20 cellular contexts compared by ENCODE assay signal in genomic region chr1:90502696-90503095, GRCh38.
"Had no signal": no experiment of that assay in that cellular context is flagged by ENCODE, and none has a peak within 500 bp of the region (broad histone marks: within the 10 kb centered on the region; RNA-seq: fewer than 3 reads in every experiment).

No MANE protein-coding gene starts in this region.

- H3K27me3 ChIP-seq: cardiac muscle cell, spleen, upper lobe of right lung had no signal

- H3K9me3 Mint-ChIP-seq: activated naive CD8-positive, alpha-beta T cell treated with anti-CD3 and anti-CD28 coated beads, Interleukin-2, amount 10 ng/mL, durations not matched to agents 7 days and 5 days; activated T-helper 17 cell treated with anti-CD3 and anti-CD28 coated beads, Interleukin-2, amount 50 U/mL, for 72 hours; effector memory CD8-positive, alpha-beta T cell; natural killer cell treated with Interleukin-12 subunit alpha and Interleukin-12 subunit beta and Interleukin-15 and Interleukin-18, amount 100 ng/mL, for 72 hours; stimulated activated memory B cell treated with anti-CD40 and anti-IgM and Interleukin-4, amounts not matched to agents 10 μg/mL and 1 μg/mL and 100 μg/mL, for 72 hours; T-helper 2 cell treated with Interferon-gamma antibody and Interleukin-4, amounts not matched to agents 5 μg/mL and 100 μg/mL, for 36 hours had no signal

- H3K4me1 Mint-ChIP-seq: activated CD4-positive, alpha-beta T cell treated with anti-CD3 and anti-CD28 coated beads for 36 hours; activated naive CD8-positive, alpha-beta T cell treated with anti-CD3 and anti-CD28 coated beads, Interleukin-2, amount 10 ng/mL, durations not matched to agents 7 days and 5 days; activated T-helper 17 cell treated with anti-CD3 and anti-CD28 coated beads, Interleukin-2, amount 50 U/mL, for 72 hours; stimulated activated memory B cell treated with anti-CD40 and anti-IgM and Interleukin-4, amounts not matched to agents 10 μg/mL and 1 μg/mL and 100 μg/mL, for 72 hours had no signal

- H3K36me3 Mint-ChIP-seq: activated naive CD8-positive, alpha-beta T cell treated with anti-CD3 and anti-CD28 coated beads, Interleukin-2, amount 10 ng/mL, durations not matched to agents 7 days and 5 days; natural killer cell treated with Interleukin-12 subunit alpha and Interleukin-12 subunit beta and Interleukin-15 and Interleukin-18, amount 100 ng/mL, for 72 hours; stimulated activated memory B cell treated with anti-CD40 and anti-IgM and Interleukin-4, amounts not matched to agents 10 μg/mL and 1 μg/mL and 100 μg/mL, for 72 hours had no signal

- H3K4me3 ChIP-seq: cardiac muscle cell, spleen, thoracic aorta, upper lobe of right lung had no signal

- H3K36me3 ChIP-seq: cardiac muscle cell, spleen, thoracic aorta, upper lobe of right lung had no signal

- H3K9me3 ChIP-seq: spleen, thoracic aorta, upper lobe of right lung had no signal

- ATAC-seq: activated CD4-positive, alpha-beta T cell treated with anti-CD3 and anti-CD28 coated beads for 36 hours; activated T-helper 17 cell treated with anti-CD3 and anti-CD28 coated beads, Interleukin-2, amount 50 U/mL, for 72 hours; effector memory CD8-positive, alpha-beta T cell; natural killer cell treated with Interleukin-12 subunit alpha and Interleukin-12 subunit beta and Interleukin-15 and Interleukin-18, amount 100 ng/mL, for 72 hours; stimulated activated memory B cell treated with anti-CD40 and anti-IgM and Interleukin-4, amounts not matched to agents 10 μg/mL and 1 μg/mL and 100 μg/mL, for 72 hours; upper lobe of right lung had no signal

- H3K27me3 Mint-ChIP-seq: activated naive CD8-positive, alpha-beta T cell treated with anti-CD3 and anti-CD28 coated beads, Interleukin-2, amount 10 ng/mL, durations not matched to agents 7 days and 5 days; effector memory CD8-positive, alpha-beta T cell; stimulated activated memory B cell treated with anti-CD40 and anti-IgM and Interleukin-4, amounts not matched to agents 10 μg/mL and 1 μg/mL and 100 μg/mL, for 72 hours had no signal

- H3K27ac Mint-ChIP-seq: activated CD4-positive, alpha-beta T cell treated with anti-CD3 and anti-CD28 coated beads for 36 hours; activated naive CD8-positive, alpha-beta T cell treated with anti-CD3 and anti-CD28 coated beads, Interleukin-2, amount 10 ng/mL, durations not matched to agents 7 days and 5 days; activated T-helper 17 cell treated with anti-CD3 and anti-CD28 coated beads, Interleukin-2, amount 50 U/mL, for 72 hours; effector memory CD8-positive, alpha-beta T cell; natural killer cell treated with Interleukin-12 subunit alpha and Interleukin-12 subunit beta and Interleukin-15 and Interleukin-18, amount 100 ng/mL, for 72 hours; stimulated activated memory B cell treated with anti-CD40 and anti-IgM and Interleukin-4, amounts not matched to agents 10 μg/mL and 1 μg/mL and 100 μg/mL, for 72 hours; T-helper 2 cell treated with Interferon-gamma antibody and Interleukin-4, amounts not matched to agents 5 μg/mL and 100 μg/mL, for 36 hours had no signal

- DNase-seq: activated CD4-positive, alpha-beta T cell treated with anti-CD3 and anti-CD28 coated beads for 36 hours; activated CD4-positive, alpha-beta T cell treated with anti-CD3 and anti-CD28 coated beads, Interleukin-2, amount 50 U/mL, for 48 hours; activated naive CD4-positive, alpha-beta T cell; activated naive CD8-positive, alpha-beta T cell treated with anti-CD3 and anti-CD28 coated beads, Interleukin-2, amount 10 ng/mL, durations not matched to agents 7 days and 5 days; amygdala; dermis blood vessel endothelial cell; effector memory CD8-positive, alpha-beta T cell; foreskin fibroblast; kidney glomerular epithelial cell; mesenchymal stem cell; nucleus accumbens; spleen; stimulated activated CD4-positive, alpha-beta T cell treated with anti-CD3 and anti-CD28 coated beads, Interleukin-4, amount 100 ng/mL, for 4 hours; upper lobe of right lung had no signal

- H3K4me3 Mint-ChIP-seq: activated CD4-positive, alpha-beta T cell treated with anti-CD3 and anti-CD28 coated beads for 36 hours; activated naive CD8-positive, alpha-beta T cell treated with anti-CD3 and anti-CD28 coated beads, Interleukin-2, amount 10 ng/mL, durations not matched to agents 7 days and 5 days; activated T-helper 17 cell treated with anti-CD3 and anti-CD28 coated beads, Interleukin-2, amount 50 U/mL, for 72 hours; effector memory CD8-positive, alpha-beta T cell; natural killer cell treated with Interleukin-12 subunit alpha and Interleukin-12 subunit beta and Interleukin-15 and Interleukin-18, amount 100 ng/mL, for 72 hours; stimulated activated memory B cell treated with anti-CD40 and anti-IgM and Interleukin-4, amounts not matched to agents 10 μg/mL and 1 μg/mL and 100 μg/mL, for 72 hours; T-helper 2 cell treated with Interferon-gamma antibody and Interleukin-4, amounts not matched to agents 5 μg/mL and 100 μg/mL, for 36 hours had no signal

- H3K4me1 ChIP-seq: spleen, upper lobe of right lung had no signal

- H3K27ac ChIP-seq: cardiac muscle cell, spleen, thoracic aorta, upper lobe of right lung had no signal
